ENCODE assay signal across 10 cellular contexts in the genomic region with DNA sequence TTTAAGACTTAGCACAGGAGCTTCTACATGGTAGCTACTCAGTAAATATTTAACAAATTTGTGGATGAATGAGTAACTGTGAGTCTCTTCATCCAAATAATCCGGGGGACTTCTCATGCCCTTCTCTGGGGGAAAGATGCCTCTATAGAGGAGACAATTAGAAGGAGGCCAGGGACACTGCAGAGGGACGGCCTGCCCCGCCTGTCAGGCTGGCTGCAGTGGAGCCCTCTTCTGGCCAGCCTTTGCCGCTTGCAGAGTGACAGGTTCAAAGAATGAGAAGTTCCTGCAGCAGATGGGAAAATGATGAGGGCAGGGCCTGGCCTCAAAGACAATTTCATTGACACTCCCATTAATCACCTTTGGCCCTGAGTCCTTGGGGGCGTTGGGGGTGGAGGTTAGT.
DNase-seq lines count a peak whose midpoint lies in the region; ATAC-seq and TF ChIP-seq lines count a peak whose summit lies in the region.
"Had no signal": no experiment of that assay in that cellular context is flagged by ENCODE, and none has a peak within 500 bp of the region (broad histone marks: within the 10 kb centered on the region; RNA-seq: fewer than 3 reads in every experiment).

No MANE protein-coding gene starts in this region.

- H3K9me3 ChIP-seq in OCI-LY7 (ENCODE audit: low read length), result no peaks in the 10 kb centered on the region

- H3K4me3 ChIP-seq in OCI-LY7 (ENCODE audit: low read depth, low read length, poor library complexity, severe bottlenecking) (no peak overlapping the region), foreskin fibroblast (ENCODE audit: low read depth in 1 of 2, low read length in 2 of 2) (no peak overlapping the region)

- TF ChIP-seq CTCF in OCI-LY7 (conservative IDR thresholded peaks at IDR 0.05; ENCODE audit: low read length) (peak; percentile 69), natural killer cell (IDR thresholded peaks at IDR 0.05) (peak; percentile 49), foreskin fibroblast (IDR thresholded peaks at IDR 0.05; ENCODE audit: low read depth, low read length) (no peak)

- no peaks in the 10 kb centered on the region for H3K9me2 ChIP-seq in OCI-LY7 (ENCODE audit: insufficient read depth, low read length)

- no peak overlapping the region for H3K4me3 Mint-ChIP-seq in central memory CD8-positive, alpha-beta T cell
- no peak overlapping the region for H3K4me3 Mint-ChIP-seq in natural killer cell
- H3K4me3 Mint-ChIP-seq: CD4-positive, CD25-positive, alpha-beta regulatory T cell; T-helper 1 cell treated with Interleukin-12 subunit alpha and Interleukin-12 subunit beta and Interleukin-4 antibody, amounts not matched to agents 30 μg/mL and 1 μg/mL, for 36 hours had no signal

- H4K20me1 ChIP-seq in OCI-LY7 (ENCODE audit: insufficient read depth, low read length), result no peaks in the 10 kb centered on the region

- peaks cover 6% of the 10 kb centered on the region for H3K4me1 Mint-ChIP-seq in central memory CD8-positive, alpha-beta T cell
- H3K4me1 Mint-ChIP-seq in natural killer cell, result peaks cover 17 to 36% of the 10 kb centered on the region in 2 donors

- no peaks in the 10 kb centered on the region for H3K27me3 Mint-ChIP-seq in central memory CD8-positive, alpha-beta T cell
- peaks cover 6 to 10% of the 10 kb centered on the region in 2 donors for H3K27me3 Mint-ChIP-seq in natural killer cell (ENCODE audit: low read depth in 2 of 2)

- no peaks in the 10 kb centered on the region for H3K79me2 ChIP-seq in OCI-LY7 (ENCODE audit: insufficient read depth, low read depth, low read length)

- H3K27ac ChIP-seq in OCI-LY7 (ENCODE audit: low read depth, low read length, poor library complexity, severe bottlenecking), result no peak overlapping the region

- H3K4me1 ChIP-seq in OCI-LY7 (ENCODE audit: insufficient read depth, low read length, poor library complexity, severe bottlenecking), result peaks cover 7% of the 10 kb centered on the region

- no TSS peak for BruUV-seq in OCI-LY7 (replicated peaks; lab: Mats Ljungman, UMichigan)

- no peak overlapping the region for H2AFZ ChIP-seq in OCI-LY7 (ENCODE audit: low read length)

- DNase-seq in SIG-M5 treated with dmso at 0.1 percent for 504 hours (lab: John Stamatoyannopoulos, UW; ENCODE audit: unreplicated experiment) (peak; percentile 39), SIG-M5 (lab: John Stamatoyannopoulos, UW) (no peak), OCI-LY7 (ENCODE audit: low spot score) (no peak), natural killer cell (peak; percentile 22), foreskin fibroblast (no peak)
- peak in 1 of 2 donors; percentile 18 for DNase-seq in central memory CD8-positive, alpha-beta T cell (ENCODE audit: low spot score in 2 of 2)

- H3K36me3 ChIP-seq in OCI-LY7 (ENCODE audit: insufficient read depth, low read length), result no peaks in the 10 kb centered on the region

- no peaks in the 10 kb centered on the region for H3K9me3 Mint-ChIP-seq in central memory CD8-positive, alpha-beta T cell
- no peaks in the 10 kb centered on the region for H3K9me3 Mint-ChIP-seq in natural killer cell

- H3K36me3 Mint-ChIP-seq in central memory CD8-positive, alpha-beta T cell (ENCODE audit: insufficient read depth), result no peaks in the 10 kb centered on the region
- H3K36me3 Mint-ChIP-seq in natural killer cell, result no peaks in the 10 kb centered on the region
- H3K36me3 Mint-ChIP-seq: CD4-positive, CD25-positive, alpha-beta regulatory T cell had no signal

- H3K4me2 ChIP-seq in OCI-LY7 (ENCODE audit: low read length), result no peak overlapping the region

- POLR2A ChIA-PET in OCI-LY7 (lab: Charles Lee), result interaction anchor here (0.6 kb wide), 1 partner anchor 203 kb away, joined by 3 read pairs; no protein-coding TSS in a partner anchor

- ATAC-seq in central memory CD8-positive, alpha-beta T cell (replicated peaks; ENCODE audit: extremely low read depth, poor library complexity, severe bottlenecking), result peak; percentile 52
- ATAC-seq in natural killer cell (peak; percentile 64 to 72 (median 70)), HG03196 (IDR thresholded peaks at IDR 0.05; ENCODE audit: unreplicated experiment) (no peak), HG03571 (IDR thresholded peaks at IDR 0.05; ENCODE audit: unreplicated experiment) (no peak)

- H3K27ac Mint-ChIP-seq in central memory CD8-positive, alpha-beta T cell (ENCODE audit: low read depth), result no peak overlapping the region
- H3K27ac Mint-ChIP-seq in natural killer cell, result no peak overlapping the region
- H3K27ac Mint-ChIP-seq: T-helper 1 cell treated with Interleukin-12 subunit alpha and Interleukin-12 subunit beta and Interleukin-4 antibody, amounts not matched to agents 30 μg/mL and 1 μg/mL, for 36 hours had no signal

- CTCF ChIA-PET in OCI-LY7 (lab: Charles Lee; ENCODE audit: unreplicated experiment), result no interaction called here

- intact Hi-C loops in OCI-LY7 (cut with micrococcal nuclease; ENCODE audit: unreplicated experiment) (no loop called here), natural killer cell (cut with micrococcal nuclease) (no loop called here)

Comparison
In these comparisons a context has a peak if more than half of its experiments do, and no peak if none do; other contexts are left out.
1. DNase-seq: peak in SIG-M5 treated with dmso at 0.1 percent for 504 hours (single experiment) and natural killer cell (single experiment); none in SIG-M5 (single experiment), OCI-LY7 (single experiment) and foreskin fibroblast (0 of 2).
2. ATAC-seq: peak in central memory CD8-positive, alpha-beta T cell (single experiment) and natural killer cell (3 of 3); none in HG03196 (single experiment) and HG03571 (single experiment).